In the genomic region with DNA sequence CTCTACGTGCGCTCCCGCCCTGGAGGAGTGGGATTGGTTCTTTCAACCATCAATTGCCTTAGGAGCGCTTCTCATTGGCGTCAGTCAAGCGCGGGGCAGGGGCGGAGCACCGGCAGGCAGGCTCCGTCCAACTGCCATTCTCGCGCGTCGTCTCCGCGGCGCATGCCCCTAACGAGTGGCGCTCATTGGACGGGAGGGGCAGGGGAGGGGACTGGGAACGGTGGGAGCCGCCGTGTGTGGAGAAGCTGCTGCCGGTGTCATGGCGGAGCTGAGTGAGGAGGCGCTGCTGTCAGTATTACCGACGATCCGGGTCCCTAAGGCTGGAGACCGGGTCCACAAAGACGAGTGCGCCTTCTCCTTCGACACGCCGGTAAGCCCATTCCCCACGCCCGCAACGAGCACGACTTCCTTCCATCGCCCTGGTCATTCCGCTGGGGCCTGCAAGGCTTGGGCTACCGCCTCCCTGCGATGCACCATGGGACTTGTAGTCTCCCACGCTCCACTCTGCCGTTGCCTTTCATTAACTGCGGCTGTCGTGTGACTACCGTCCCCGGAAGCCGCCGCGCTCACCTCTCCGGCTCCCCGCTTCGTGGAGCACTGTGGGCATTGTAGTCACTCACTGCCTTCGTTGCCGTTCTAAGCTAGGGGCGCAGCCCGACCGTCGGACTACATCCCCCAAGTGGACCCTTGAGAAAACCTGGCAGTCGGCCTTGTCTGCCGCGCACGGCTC, we compare ENCODE assay signal across 8 cellular contexts. TPM values are rescaled to one million over a fixed set of nuclear protein-coding genes. Genes with fewer than 3 reads are reported as not detected.
A peak's percentile ranks its signal among the peaks of the same experiment; 100 is the strongest.
DNase-seq lines count a peak whose midpoint lies in the region; ATAC-seq and TF ChIP-seq lines count a peak whose summit lies in the region.

Gene USP5, plus strand, starts transcription at position 230 of the 730 bp plus-strand sequence. Its CDS starts 30 bp downstream, at position 260.

- peaks cover 27% of the 10 kb centered on the region for H3K4me1 Mint-ChIP-seq in Calu3 (ENCODE audit: low read depth, unreplicated experiment)

- H3K9me3 Mint-ChIP-seq in Calu3 (ENCODE audit: low read depth, unreplicated experiment), result no peaks in the 10 kb centered on the region

- H3F3A ChIP-seq in OCI-LY1 (ENCODE audit: insufficient read depth, low read length), result no peaks in the 10 kb centered on the region

- H3K9ac ChIP-seq in HUES64 (ENCODE audit: low read depth, low read length), result peak within 1 kb of the TSS; percentile 76
- peak within 1 kb of the TSS; percentile 93 for H3K9ac ChIP-seq in OCI-LY1 (ENCODE audit: low read length)

- TSS peak; percentile 66 for BruUV-seq in Calu3 (replicated peaks; lab: Mats Ljungman, UMichigan)

- peak; percentile 71 for ATAC-seq in GM21447 (IDR thresholded peaks at IDR 0.05; ENCODE audit: unreplicated experiment)

- peaks cover 20% of the 10 kb centered on the region for H3K79me2 ChIP-seq in OCI-LY1 (ENCODE audit: insufficient read depth, low read length)

- H3K9me3 ChIP-seq in HUES64 (ENCODE audit: insufficient read depth, low read depth, low read length) (no peaks in the 10 kb centered on the region), OCI-LY1 (ENCODE audit: low read length) (no peaks in the 10 kb centered on the region), mesodermal cell (ENCODE audit: control insufficient read depth, low read length) (no peaks in the 10 kb centered on the region)

- no peaks in the 10 kb centered on the region for H4K20me1 ChIP-seq in OCI-LY1 (ENCODE audit: insufficient read depth, low read length)

- H3K27ac ChIP-seq in HUES64 (ENCODE audit: low read depth, low read length) (peak within 1 kb of the TSS; percentile 76; the same call in 1 of the 2 replicates), OCI-LY1 (ENCODE audit: low read depth, low read length, poor library complexity, severe bottlenecking) (peak within 1 kb of the TSS; percentile 83), mesodermal cell (ENCODE audit: low read depth, low read length, severe bottlenecking) (peak within 1 kb of the TSS; percentile 86)

- H3K9me2 ChIP-seq in OCI-LY1 (ENCODE audit: low read depth, low read length), result no peaks in the 10 kb centered on the region

- no peaks in the 10 kb centered on the region for H3K27me3 Mint-ChIP-seq in Calu3 (ENCODE audit: unreplicated experiment)

- H3K4me3 Mint-ChIP-seq in Calu3 (ENCODE audit: low read depth, unreplicated experiment), result peak within 1 kb of the TSS; percentile 94

- under 1% methylated on average over 65 of the region's 65 CpGs for WGBS in HUES64
- WGBS in mesodermal cell (ENCODE audit: insufficient coverage in 2 of 2), 2 experiments, result 0 to 1% methylated on average over 59 to 62 of the region's 65 CpGs

- TF ChIP-seq CTCF in Calu3 (IDR thresholded peaks at IDR 0.05; ENCODE audit: unreplicated experiment) (no peak), OCI-LY1 (IDR thresholded peaks at IDR 0.05; ENCODE audit: low read length) (no peak)

- H3K27ac Mint-ChIP-seq in Calu3 (ENCODE audit: unreplicated experiment), result peak within 1 kb of the TSS; percentile 89

- H3K27me3 ChIP-seq in HUES64 (ENCODE audit: insufficient read depth, low read length) (no peaks in the 10 kb centered on the region), OCI-LY1 (ENCODE audit: insufficient read depth, low read length) (no peaks in the 10 kb centered on the region)

- peak; percentile 97 for DNase-seq in Calu3
- peak; percentile 96 for DNase-seq in activated CD8-positive, alpha-beta memory T cell treated with anti-CD3 and anti-CD28 coated beads, Interleukin-2, amount 50 U/mL, for 4 hours
- DNase-seq in stimulated activated CD8-positive, alpha-beta memory T cell treated with anti-CD3 and anti-CD28 coated beads, Interleukin-15, amount 100 ng/mL, for 4 hours (ENCODE audit: low read depth in 2 of 2), result peak; percentile 97

- CTCF ChIA-PET in Calu3 (lab: Charles Lee), result interaction anchor here (0.5 to 3.0 kb wide), 17 partner anchors 12 to 477 kb away, joined by 3 to 19 read pairs (median 5); partner anchors contain the start of genes COPS7A, GNB3, MLF2 and PTMS

- peaks cover 10% of the 10 kb centered on the region for H3K4me1 ChIP-seq in HUES64 (ENCODE audit: insufficient read depth, low read length)
- peaks cover 36% of the 10 kb centered on the region for H3K4me1 ChIP-seq in OCI-LY1 (ENCODE audit: insufficient read depth, low read length, severe bottlenecking)
- H3K4me1 ChIP-seq in mesodermal cell (ENCODE audit: control insufficient read depth, insufficient read depth, low read length, poor library complexity, severe bottlenecking), result peaks cover 21% of the 10 kb centered on the region

- peak within 1 kb of the TSS; percentile 70 for H3K4me3 ChIP-seq in HUES64 (ENCODE audit: low read length)
- peak within 1 kb of the TSS; percentile 80 for H3K4me3 ChIP-seq in OCI-LY1 (ENCODE audit: low read depth, low read length, poor library complexity, severe bottlenecking)
- H3K4me3 ChIP-seq in mesodermal cell (ENCODE audit: extremely low read depth, insufficient read depth, low read length, poor library complexity, severe bottlenecking), result peak within 1 kb of the TSS; percentile 72

- H3K36me3 ChIP-seq in HUES64 (ENCODE audit: insufficient read depth, low read length), result peaks cover 50% of the 10 kb centered on the region
- peaks cover 51% of the 10 kb centered on the region for H3K36me3 ChIP-seq in OCI-LY1 (ENCODE audit: insufficient read depth, low read length)
- H3K36me3 ChIP-seq in mesodermal cell (ENCODE audit: control insufficient read depth, insufficient read depth, low read length), result peaks cover 58% of the 10 kb centered on the region

- intact Hi-C loops in Calu3 (cut with micrococcal nuclease; ENCODE audit: unreplicated experiment), result loop anchor here (1.0 kb wide), 2 partner anchors 17 to 39 kb away; no protein-coding TSS in a partner anchor

- peaks cover 49% of the 10 kb centered on the region for H3K36me3 Mint-ChIP-seq in Calu3 (ENCODE audit: insufficient read depth, unreplicated experiment)

- peak within 1 kb of the TSS; percentile 94 for H3K4me2 ChIP-seq in OCI-LY1 (ENCODE audit: low read length)

- no peak within 1 kb of the TSS for H2AFZ ChIP-seq in OCI-LY1 (ENCODE audit: low read length)

- in situ Hi-C loops in endometrial microvascular endothelial cells (cut with HindIII; ENCODE audit: inconsistent ontology term, low pct_unique_long_range_greater_than_20kb, low sequenced_read_pairs), result no loop called here

RNA-seq across cellular contexts. Expression of gene USP5, which starts in this region (rescaled TPM):
- total RNA-seq in Calu3 (2022), result 126 and 128 TPM in 2 replicates
- polyA plus RNA-seq in HUES64 (2013, experiment 1 of 2), result 69.7 TPM
- 67.6 TPM for polyA plus RNA-seq in HUES64 (2013, experiment 2 of 2)
- 102 TPM for total RNA-seq in endometrial microvascular endothelial cells (ENCODE audit: inconsistent ontology term)
- 70.2 TPM for polyA plus RNA-seq in mesodermal cell (2013, experiment 1 of 2)
- 59.6 TPM for polyA plus RNA-seq in mesodermal cell (2013, experiment 2 of 2)

Comparison
In these comparisons a context has a peak if more than half of its experiments do, and no peak if none do; other contexts are left out.
1. Peak in every context shown above with its lines: DNase-seq, ATAC-seq, H3K4me3 ChIP-seq and H3K27ac ChIP-seq.